ENCODE assay signal across 1 cellular context in genomic region chr5:126536874-126537273, GRCh38.
TF ChIP-seq lines count a peak whose summit lies in the region.

No MANE protein-coding gene starts in this region.

TF ChIP-seq in K562, 482 proteins besides CTCF, POLR2A, EP300 and RAD21:
- TF ChIP-seq KAT2B (IDR thresholded peaks at IDR 0.05; ENCODE audit: low read depth, low read length) (no peak), SP2 (IDR thresholded peaks at IDR 0.05; ENCODE audit: extremely low read depth, low read depth, low read length, poor library complexity, severe bottlenecking) (no peak), MIER1 (IDR thresholded peaks at IDR 0.05; ENCODE audit: low read depth) (no peak)
